Comparison of ENCODE assay signal across 8 cellular contexts in the genomic region with DNA sequence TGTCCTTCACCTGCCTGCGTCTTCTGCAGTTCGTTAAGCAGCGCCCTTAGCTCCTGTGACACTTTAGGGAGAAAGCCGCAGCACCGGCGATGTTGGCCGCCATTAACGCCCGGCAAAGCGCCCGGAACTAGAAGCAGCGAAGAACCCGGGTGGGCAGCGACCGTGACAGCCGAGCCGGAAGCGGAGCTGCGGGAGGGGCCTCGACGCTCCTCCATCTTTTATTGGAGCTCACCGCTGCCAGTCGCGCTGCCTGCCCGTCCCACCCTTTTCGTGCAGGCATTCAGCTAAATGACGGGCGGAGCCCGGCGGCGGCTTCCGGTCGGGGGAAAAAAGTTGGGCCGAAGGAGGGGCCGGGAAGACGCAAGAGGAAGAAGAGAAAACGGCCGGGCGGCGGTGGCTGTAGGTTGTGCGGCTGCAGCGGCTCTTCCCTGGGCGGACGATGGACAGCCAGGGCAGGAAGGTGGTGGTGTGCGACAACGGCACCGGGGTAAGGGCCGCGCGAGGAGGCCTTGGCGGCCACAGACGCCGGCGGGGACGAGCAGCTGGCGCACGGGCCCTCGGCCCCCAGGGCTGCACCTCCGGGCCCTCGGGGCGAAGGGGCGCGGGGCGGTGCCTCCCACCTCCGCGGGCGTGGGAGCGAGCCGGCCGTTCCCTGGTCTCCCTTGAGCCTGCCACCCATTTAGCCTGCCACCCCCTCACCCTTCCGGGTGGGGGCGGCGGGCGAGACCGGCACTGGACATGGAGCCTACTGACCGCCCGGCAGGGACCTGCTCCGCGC. TPM values are rescaled to one million over a fixed set of nuclear protein-coding genes. Genes with fewer than 3 reads are reported as not detected.
A peak's percentile ranks its signal among the peaks of the same experiment; 100 is the strongest.
DNase-seq lines count a peak whose midpoint lies in the region; ATAC-seq and TF ChIP-seq lines count a peak whose summit lies in the region.

A gene (plus strand): TSS at position 361 of the 778 bp plus-strand sequence. CDS start 79 bp downstream, at position 440.

- peak; percentile 98 for DNase-seq in CD1c-positive myeloid dendritic cell (ENCODE audit: extremely low spot score)
- DNase-seq in NCI-H82 treated with DMSO at 0.1 percent for 48 hours (lab: John Stamatoyannopoulos, UW; ENCODE audit: unreplicated experiment), result peak; percentile 92
- DNase-seq in activated CD4-positive, alpha-beta memory T cell treated with anti-CD3 and anti-CD28 coated beads for 36 hours, result peak; percentile 97
- DNase-seq in dorsolateral prefrontal cortex, result peak; percentile 89 to 97 (median 96)
- peak; percentile 97 to 98 (median 98) for DNase-seq in right lobe of liver
- peak; percentile 90 to 93 for DNase-seq in stimulated activated CD4-positive, alpha-beta T cell treated with anti-CD3 and anti-CD28 coated beads, Interleukin-4, amount 100 ng/mL, for 4 hours

- H3K27ac ChIP-seq in dorsolateral prefrontal cortex (peak within 1 kb of the TSS; percentile 27 to 98 (median 91)), right lobe of liver (peak within 1 kb of the TSS; percentile 82 to 98 (median 95))

- CTCF ChIA-PET in activated CD4-positive, alpha-beta memory T cell treated with anti-CD3 and anti-CD28 coated beads for 36 hours (lab: Charles Lee), result interaction anchor here (0.9 to 3.8 kb wide), 9 partner anchors 10 to 318 kb away, joined by 3 to 19 read pairs (median 5); a partner anchor contains a TSS

- H3K36me3 Mint-ChIP-seq in activated CD4-positive, alpha-beta memory T cell treated with anti-CD3 and anti-CD28 coated beads for 36 hours, result peaks cover 16% of the 10 kb centered on the region

- peak in 20 of 56 donors; percentile 4 to 48 (median 19) for TF ChIP-seq CTCF in dorsolateral prefrontal cortex (IDR thresholded peaks at IDR 0.05 in 54 of 56, conservative IDR thresholded peaks at IDR 0.05 in 2 of 56; ENCODE audit: low read depth in 1 of 56, partially characterized antibody in 56 of 56)
- no peak for TF ChIP-seq CTCF in right lobe of liver (IDR thresholded peaks at IDR 0.05)

- WGBS in right lobe of liver (ENCODE audit: insufficient coverage, low coverage, low lambda C conversion rate, missing lambda C conversion rate), result under 1% methylated on average over 38 of the region's 79 CpGs

- H3K4me1 ChIP-seq in right lobe of liver, result peaks cover 0 to 18% (median 3%) of the 10 kb centered on the region in 4 donors

- peak; percentile 90 for TF ChIP-seq POLR2A in right lobe of liver (IDR thresholded peaks at IDR 0.05)

- H3K9me3 Mint-ChIP-seq in activated CD4-positive, alpha-beta memory T cell treated with anti-CD3 and anti-CD28 coated beads for 36 hours, result no peaks in the 10 kb centered on the region

- H3K27me3 ChIP-seq in dorsolateral prefrontal cortex (no peaks in the 10 kb centered on the region), right lobe of liver (no peaks in the 10 kb centered on the region)

- H3K9me3 ChIP-seq in right lobe of liver, result no peaks in the 10 kb centered on the region

- peaks cover 32% of the 10 kb centered on the region for H3K4me1 Mint-ChIP-seq in activated CD4-positive, alpha-beta memory T cell treated with anti-CD3 and anti-CD28 coated beads for 36 hours (ENCODE audit: low read depth)

- H3K27ac Mint-ChIP-seq in activated CD4-positive, alpha-beta memory T cell treated with anti-CD3 and anti-CD28 coated beads for 36 hours, result peak within 1 kb of the TSS; percentile 99

- POLR2A ChIA-PET in activated CD4-positive, alpha-beta memory T cell treated with anti-CD3 and anti-CD28 coated beads for 36 hours (lab: Charles Lee), result interaction anchor here (0.8 to 2.2 kb wide), 15 partner anchors 9 to 703 kb away, joined by 3 to 20 read pairs (median 4); a partner anchor contains a TSS

- intact Hi-C loops in activated CD4-positive, alpha-beta memory T cell treated with anti-CD3 and anti-CD28 coated beads for 36 hours (cut with micrococcal nuclease), result loop anchor here (1.0 to 5.0 kb wide), 10 partner anchors 74 to 620 kb away; a partner anchor contains a TSS
- intact Hi-C loops in dorsolateral prefrontal cortex (cut with DNase I) (loop anchor here (2.0 to 5.0 kb wide), 2 partner anchors 95 to 97 kb away; a partner anchor contains a TSS), right lobe of liver (cut with DNase I) (no loop called here)

- ATAC-seq in GM19438 (IDR thresholded peaks at IDR 0.05; ENCODE audit: low read depth, unreplicated experiment) (peak; percentile 77), HG03575 (IDR thresholded peaks at IDR 0.05; ENCODE audit: extremely low read depth, insufficient number of reproducible peaks, low FRiP score, unreplicated experiment) (peak; percentile 35), right lobe of liver (peak; percentile 98 to 100 (median 99))

- H3K4me3 Mint-ChIP-seq in activated CD4-positive, alpha-beta memory T cell treated with anti-CD3 and anti-CD28 coated beads for 36 hours, result peak within 1 kb of the TSS; percentile 100

- H3K4me3 ChIP-seq in dorsolateral prefrontal cortex, result peak within 1 kb of the TSS; percentile 67 to 100 (median 97)
- peak within 1 kb of the TSS; percentile 78 to 99 (median 90) for H3K4me3 ChIP-seq in right lobe of liver

- no peaks in the 10 kb centered on the region for H3K27me3 Mint-ChIP-seq in activated CD4-positive, alpha-beta memory T cell treated with anti-CD3 and anti-CD28 coated beads for 36 hours

- no peaks in the 10 kb centered on the region for H3K36me3 ChIP-seq in right lobe of liver

RNA-seq across cellular contexts. Expression of the gene that starts here (rescaled TPM):
- total RNA-seq in activated CD4-positive, alpha-beta memory T cell treated with anti-CD3 and anti-CD28 coated beads for 36 hours, result 100 to 1,000 TPM; 401 to 406 TPM
- total RNA-seq in dorsolateral prefrontal cortex (100 to 1,000 TPM; 106 to 287 (median 213) TPM), right lobe of liver (100 to 1,000 TPM in 1 of 6 experiments, 10 to 100 TPM in 5; 42.9 to 114 (median 69.8) TPM)

Comparison
In these comparisons a context has a peak if more than half of its experiments do, and no peak if none do; other contexts are left out.
1. Peak in every context shown above with its lines: DNase-seq, ATAC-seq, H3K4me3 ChIP-seq and H3K27ac ChIP-seq.
2. ATAC-seq: peak in every context shown above with its lines; median percentile 99 in right lobe of liver; 77 in GM19438; 35 in HG03575.
3. intact Hi-C loops: an anchor here in activated CD4-positive, alpha-beta memory T cell treated with anti-CD3 and anti-CD28 coated beads for 36 hours (1.0 to 5.0 kb wide) and dorsolateral prefrontal cortex (2.0 to 5.0 kb wide); none called in right lobe of liver.